ENCODE assay signal across 8 cellular contexts in the genomic region with DNA sequence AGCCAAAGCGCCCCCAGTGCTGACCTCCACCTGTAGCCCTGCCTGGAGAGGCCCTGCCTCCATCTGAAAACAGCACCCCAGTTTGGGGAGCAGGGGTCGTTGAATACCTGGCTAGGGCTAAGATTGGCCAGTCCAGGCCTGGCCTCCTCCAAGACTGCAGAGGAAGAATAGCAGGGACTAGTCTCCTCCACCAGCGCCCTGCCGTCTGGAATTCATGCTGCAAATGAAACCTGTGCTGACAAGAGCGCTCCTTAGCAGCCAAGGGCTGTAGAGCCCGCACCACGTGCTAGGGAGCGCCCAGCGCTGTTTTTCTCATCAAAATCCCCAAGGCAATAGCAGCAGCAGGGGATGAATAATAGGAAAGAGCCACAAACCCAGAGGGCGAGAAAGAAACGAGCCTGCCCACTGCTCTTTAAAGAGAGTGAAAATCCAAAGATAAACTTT. TPM values are rescaled to one million over a fixed set of nuclear protein-coding genes. Genes with fewer than 3 reads are reported as not detected.
DNase-seq lines count a peak whose midpoint lies in the region; ATAC-seq and TF ChIP-seq lines count a peak whose summit lies in the region.

No MANE protein-coding gene starts in this region.

- H3K9me3 Mint-ChIP-seq in natural killer cell: no peaks in the 10 kb centered on the region

- intact Hi-C loops in natural killer cell (cut with micrococcal nuclease): no loop called here

- H3K4me1 Mint-ChIP-seq in natural killer cell: peaks cover 14 to 15% of the 10 kb centered on the region in 2 donors

- TF ChIP-seq CTCF in epithelial cell of esophagus (IDR thresholded peaks at IDR 0.05; ENCODE audit: insufficient read depth, low read depth, low read length, missing control alignments): peak; percentile 42
- no peak for TF ChIP-seq CTCF in natural killer cell (IDR thresholded peaks at IDR 0.05)

- peak overlapping the region; percentile 68 for H3K4me3 ChIP-seq in epithelial cell of esophagus (ENCODE audit: low read length)

- no peak overlapping the region for H3K27ac Mint-ChIP-seq in natural killer cell

- peak; percentile 31 for DNase-seq in stimulated activated CD4-positive, alpha-beta T cell treated with anti-CD3 and anti-CD28 coated beads, Interleukin-15, amount 100 ng/mL, for 24 hours
- DNase-seq in stimulated activated CD4-positive, alpha-beta T cell treated with anti-CD3 and anti-CD28 coated beads, Interleukin-4, amount 100 ng/mL, for 1 hour: no peak
- DNase-seq in RPMI7951 (ENCODE audit: low read depth) (peak; percentile 76), epithelial cell of esophagus (ENCODE audit: low read depth) (peak; percentile 97), natural killer cell (no peak), anterior cingulate cortex (lab: John Stamatoyannopoulos, UW) (no peak)

- no peak for ATAC-seq in natural killer cell
- no peak for ATAC-seq in GM18498 (IDR thresholded peaks at IDR 0.05; ENCODE audit: unreplicated experiment)
- no peak for ATAC-seq in GM21447 (IDR thresholded peaks at IDR 0.05; ENCODE audit: unreplicated experiment)

- H3K4me3 Mint-ChIP-seq in natural killer cell: peak overlapping the region; percentile 71

- no peaks in the 10 kb centered on the region for H3K36me3 Mint-ChIP-seq in natural killer cell

- peaks cover 72 to 80% of the 10 kb centered on the region in 2 donors for H3K27me3 Mint-ChIP-seq in natural killer cell (ENCODE audit: low read depth in 2 of 2)

RNA-seq across cellular contexts. Expression of gene COL2A1, which starts 3.4 kb away (rescaled TPM):
- total RNA-seq in RPMI7951 (2014; rRNA removed; shearing (Covaris generic)): not detected in 2 replicates
- total RNA-seq in natural killer cell: not detected

RNA-seq across cellular contexts. Expression of gene TMEM106C, which starts 37.5 kb away (rescaled TPM):
- total RNA-seq in RPMI7951 (2014; rRNA removed; shearing (Covaris generic)): 237 and 269 TPM in 2 replicates
- total RNA-seq in natural killer cell: 10 to 100 TPM; 19.1 to 26.2 (median 22.5) TPM

Comparison
In these comparisons a context has a peak if more than half of its experiments do, and no peak if none do; other contexts are left out.
1. DNase-seq: peak in stimulated activated CD4-positive, alpha-beta T cell treated with anti-CD3 and anti-CD28 coated beads, Interleukin-15, amount 100 ng/mL, for 24 hours (single experiment), RPMI7951 (single experiment) and epithelial cell of esophagus (single experiment); none in stimulated activated CD4-positive, alpha-beta T cell treated with anti-CD3 and anti-CD28 coated beads, Interleukin-4, amount 100 ng/mL, for 1 hour (single experiment), natural killer cell (single experiment) and anterior cingulate cortex (0 of 58).